In genomic region chr10:70500339-70500738, GRCh38 we compare ENCODE assay signal across 1 cellular context.
TF ChIP-seq lines count a peak whose summit lies in the region.

No MANE protein-coding gene starts in this region.

TF ChIP-seq in endothelial cell of umbilical vein, 7 proteins besides CTCF, POLR2A, EP300 and RAD21:
- TF ChIP-seq MYC (IDR thresholded peaks at IDR 0.05; ENCODE audit: low read depth, low read length) (no peak), EZH2 (IDR thresholded peaks at IDR 0.05; ENCODE audit: borderline replicate concordance, low read depth, low read length, severe bottlenecking) (no peak), MAX (IDR thresholded peaks at IDR 0.05; ENCODE audit: insufficient read depth, insufficient read length) (no peak)
TF ChIP-seq in endothelial cell of umbilical vein: peak in this region for 0.
